Comparison of ENCODE assay signal across 17 cellular contexts in genomic region chr1:221230605-221231004, GRCh38.
DNase-seq lines count a peak whose midpoint lies in the region; ATAC-seq, FAIRE-seq and TF ChIP-seq lines count a peak whose summit lies in the region.
"Had no signal": no experiment of that assay in that cellular context is flagged by ENCODE, and none has a peak within 500 bp of the region (broad histone marks: within the 10 kb centered on the region; RNA-seq: fewer than 3 reads in every experiment).

No MANE protein-coding gene starts in this region.

- H3K4me1 ChIP-seq in A549 (no peaks in the 10 kb centered on the region), body of pancreas (peaks cover 10% of the 10 kb centered on the region), neuronal stem cell (ENCODE audit: control insufficient read depth in 2 of 2, insufficient read depth in 1 of 2, low read depth in 1 of 2, low read length in 2 of 2) (peaks cover 0 to 3% of the 10 kb centered on the region in 2 donors)
- H3K4me1 ChIP-seq: prostate gland, SJSA1 had no signal

- no peak overlapping the region for H4K8ac ChIP-seq in neuronal stem cell (ENCODE audit: low read depth, low read length)

- CTCF ChIA-PET in A549 (lab: Yijun Ruan, JAX): interaction anchor here (0.6 to 1.4 kb wide), 2 partner anchors 27 to 421 kb away, joined by 3 to 5 read pairs; no protein-coding TSS in a partner anchor

- DNase-seq in A549 (ENCODE audit: low read depth in 1 of 2, low spot score in 1 of 2) (peak in 1 of 2 experiments; percentile 47), HT1080 (ENCODE audit: low read depth) (peak; percentile 21), body of pancreas (peak in 3 of 4 donors; percentile 37 to 51 (median 39)), kidney tubule cell (ENCODE audit: low spot score) (peak; percentile 66), HUDEP-2 (lab: John Stamatoyannopoulos, UW; ENCODE audit: unreplicated experiment in 76 of 76) (no peak), neuronal stem cell (ENCODE audit: low spot score) (no peak), NOMO-1 (lab: John Stamatoyannopoulos, UW; ENCODE audit: unreplicated experiment in 2 of 2) (no peak), CD1c-positive myeloid dendritic cell (ENCODE audit: extremely low spot score) (no peak)
- DNase-seq: activated T-cell treated with anti-CD3 and anti-CD28 coated beads, Interleukin-2, amount 50 U/mL, for 24 hours; amniotic stem cell; effector memory CD8-positive, alpha-beta T cell; hypothalamus; NCI-H1417 treated with DMSO at 0.1 percent for 48 hours; stimulated activated CD4-positive, alpha-beta T cell treated with anti-CD3 and anti-CD28 coated beads, Interleukin-4, amount 100 ng/mL, for 4 hours; stimulated activated naive CD8-positive, alpha-beta T cell treated with anti-CD3 and anti-CD28 coated beads, Interleukin-15, Interleukin-2, amounts not matched to agents 100 U/mL and 50 U/mL, for 24 hours had no signal

- no peak overlapping the region for H3K23ac ChIP-seq in neuronal stem cell (ENCODE audit: low read depth, low read length, poor library complexity)

- TF ChIP-seq RAD21 in A549 (conservative IDR thresholded peaks at IDR 0.05 in 1 of 2, IDR thresholded peaks at IDR 0.05 in 1 of 2): no peak

- ATAC-seq in A549: peak; percentile 32 to 43; a peak in 4 of 6 replicates
- ATAC-seq in body of pancreas: peak; percentile 85
- ATAC-seq: effector memory CD8-positive, alpha-beta T cell; stimulated activated naive CD8-positive, alpha-beta T cell treated with anti-CD3 and anti-CD28 coated beads, Interleukin-15, Interleukin-2, amounts not matched to agents 100 U/mL and 50 U/mL, for 24 hours had no signal

- H2BK12ac ChIP-seq in neuronal stem cell (ENCODE audit: low read length): no peak overlapping the region

- FAIRE-seq in A549 (lab: Jason Lieb, UNC): no peak

- H3K27me3 ChIP-seq in body of pancreas (no peaks in the 10 kb centered on the region), neuronal stem cell (ENCODE audit: control insufficient read depth in 3 of 3, insufficient read depth in 3 of 3, low read depth in 1 of 3, low read length in 3 of 3) (no peaks in the 10 kb centered on the region)
- H3K27me3 ChIP-seq: SJSA1 had no signal

- H3K14ac ChIP-seq in neuronal stem cell (ENCODE audit: low read length): no peak overlapping the region

- no peak for TF ChIP-seq POLR2A in A549 (IDR thresholded peaks at IDR 0.05; ENCODE audit: low read length)
- no peak for TF ChIP-seq POLR2A in body of pancreas (IDR thresholded peaks at IDR 0.05)

- no peak overlapping the region for H2AK5ac ChIP-seq in neuronal stem cell (ENCODE audit: low read depth, low read length)

- 23% methylated on average over 1 of the region's 1 CpG for WGBS in A549 (ENCODE audit: missing lambda C conversion rate)
- 4 to 17% methylated on average over 1 of the region's 1 CpG for WGBS in body of pancreas, 2 donors
- WGBS in neuronal stem cell (ENCODE audit: extremely low coverage in 2 of 2, insufficient read length in 2 of 2, insufficient replicate concordance in 1 of 2), 2 donors: no CpG with 5 or more reads among the region's 1 CpG

- no peak overlapping the region for H2BK15ac ChIP-seq in neuronal stem cell (ENCODE audit: low read length)

- H2BK120ac ChIP-seq in neuronal stem cell (ENCODE audit: low read depth, low read length): no peak overlapping the region

- H3K4me3 ChIP-seq in A549 (no peak overlapping the region), body of pancreas (no peak overlapping the region), neuronal stem cell (ENCODE audit: low read length in 2 of 2) (no peak overlapping the region)
- H3K4me3 ChIP-seq: prostate gland, SJSA1 had no signal

- H3K4ac ChIP-seq in neuronal stem cell (ENCODE audit: low read length): no peak overlapping the region

- TF ChIP-seq CTCF in A549 (IDR thresholded peaks at IDR 0.05) (no peak), body of pancreas (IDR thresholded peaks at IDR 0.05) (no peak)

- no peaks in the 10 kb centered on the region for H3K79me1 ChIP-seq in neuronal stem cell (ENCODE audit: low read depth, low read length)

- no peak overlapping the region for H2BK5ac ChIP-seq in neuronal stem cell (ENCODE audit: low read length)

- H3K27ac ChIP-seq in A549: no peak overlapping the region
- peak overlapping the region in 1 of 4 donors; percentile 0 for H3K27ac ChIP-seq in body of pancreas
- no peak overlapping the region for H3K27ac ChIP-seq in neuronal stem cell (replicated peaks; ENCODE audit: low read length)
- H3K27ac ChIP-seq: prostate gland, SJSA1 had no signal

- POLR2A ChIA-PET in A549 (lab: Yijun Ruan, JAX): no interaction called here

- no peak overlapping the region for H4K91ac ChIP-seq in neuronal stem cell (ENCODE audit: low read depth, low read length, poor library complexity)

- H3K9me3 ChIP-seq in A549 (no peaks in the 10 kb centered on the region), body of pancreas (no peaks in the 10 kb centered on the region), neuronal stem cell (replicated peaks in 1 of 2; ENCODE audit: control insufficient read depth in 2 of 2, insufficient read depth in 1 of 2, low read depth in 1 of 2, low read length in 2 of 2) (no peaks in the 10 kb centered on the region)
- H3K9me3 ChIP-seq: prostate gland, SJSA1 had no signal

- H3K36me3 ChIP-seq in body of pancreas (replicated peaks in 1 of 2; ENCODE audit: insufficient read depth in 1 of 2, low read depth in 2 of 2) (no peaks in the 10 kb centered on the region), neuronal stem cell (replicated peaks in 1 of 2; ENCODE audit: control insufficient read depth in 2 of 2, insufficient read depth in 2 of 2, low read length in 2 of 2) (no peaks in the 10 kb centered on the region)
- H3K36me3 ChIP-seq: prostate gland, SJSA1 had no signal

- H3K4me2 ChIP-seq in A549 (no peak overlapping the region), neuronal stem cell (ENCODE audit: insufficient read depth, low read length, poor library complexity, severe bottlenecking) (no peak overlapping the region)

- H3K18ac ChIP-seq in neuronal stem cell (ENCODE audit: low read length): no peak overlapping the region

- H2AFZ ChIP-seq in neuronal stem cell (ENCODE audit: low read length): no peak overlapping the region

- intact Hi-C loops in body of pancreas (cut with DNase I): no loop called here

- no peak overlapping the region for H3K9ac ChIP-seq in neuronal stem cell (ENCODE audit: low read depth, low read length, poor library complexity)

- no peak for TF ChIP-seq EP300 in A549 (IDR thresholded peaks at IDR 0.05)

TF ChIP-seq in A549, 52 proteins besides CTCF, POLR2A, EP300 and RAD21:
- TF ChIP-seq E2F6 (IDR thresholded peaks at IDR 0.05; ENCODE audit: borderline replicate concordance, low read depth) (no peak), ZC3H11A (IDR thresholded peaks at IDR 0.05) (no peak), ZFP36 (IDR thresholded peaks at IDR 0.05; ENCODE audit: borderline replicate concordance, partially characterized antibody) (no peak), BHLHE40 (IDR thresholded peaks at IDR 0.05; ENCODE audit: low read depth, low read length) (no peak), HOXB13 (CRISPR knock-in tag; IDR thresholded peaks at IDR 0.05; ENCODE audit: low read depth) (no peak), EHMT2 (IDR thresholded peaks at IDR 0.05; ENCODE audit: low read depth) (no peak), ELK1 (IDR thresholded peaks at IDR 0.05; ENCODE audit: low read depth, low read length) (no peak), RARB (CRISPR knock-in tag; IDR thresholded peaks at IDR 0.05) (no peak), EHF (CRISPR knock-in tag; IDR thresholded peaks at IDR 0.05) (no peak), NFE2L2 (conservative IDR thresholded peaks at IDR 0.05; ENCODE audit: low read length) (no peak), PHF8 (IDR thresholded peaks at IDR 0.05; ENCODE audit: borderline replicate concordance, low read depth) (no peak), ZSCAN20 (CRISPR knock-in tag; IDR thresholded peaks at IDR 0.05) (no peak), CHD2 (IDR thresholded peaks at IDR 0.05; ENCODE audit: low read length, partially characterized antibody) (no peak)

Comparison
In these comparisons a context has a peak if more than half of its experiments do, and no peak if none do; other contexts are left out.
1. DNase-seq: peak in HT1080 (single experiment), body of pancreas (3 of 4) and kidney tubule cell (single experiment); none in HUDEP-2 (0 of 76), neuronal stem cell (single experiment), NOMO-1 (0 of 2) and CD1c-positive myeloid dendritic cell (single experiment).